Comparison of ENCODE assay signal across 16 cellular contexts in the genomic region with DNA sequence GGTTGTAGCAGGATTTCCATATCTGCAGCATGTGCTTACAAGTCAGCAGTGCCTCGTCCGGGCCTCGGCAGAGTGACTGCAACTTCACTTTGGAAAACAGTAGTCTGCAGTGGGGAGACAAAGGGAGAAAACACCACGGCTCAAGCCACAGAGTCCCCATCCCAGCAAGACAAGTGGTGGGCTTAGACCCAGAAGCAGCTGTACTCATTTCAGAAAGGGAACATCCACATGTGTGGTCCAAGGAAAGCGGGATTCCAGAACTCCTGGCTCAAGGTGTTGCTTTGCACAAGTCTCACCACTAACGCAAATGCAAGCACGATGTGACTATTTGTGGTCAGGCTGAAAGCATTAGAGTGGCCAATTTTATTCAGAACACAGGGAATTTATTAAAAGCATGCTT.
A peak's percentile ranks its signal among the peaks of the same experiment; 100 is the strongest.
DNase-seq lines count a peak whose midpoint lies in the region; ATAC-seq and TF ChIP-seq lines count a peak whose summit lies in the region.
"Had no signal": no experiment of that assay in that cellular context is flagged by ENCODE, and none has a peak within 500 bp of the region (broad histone marks: within the 10 kb centered on the region; RNA-seq: fewer than 3 reads in every experiment).

No MANE protein-coding gene starts in this region.

- H2AFZ ChIP-seq in smooth muscle cell (ENCODE audit: low read depth), result no peak overlapping the region

- WGBS in smooth muscle cell (ENCODE audit: low lambda C conversion rate), result 82% methylated on average over 7 of the region's 7 CpGs

- DNase-seq in NCI-H526 (lab: John Stamatoyannopoulos, UW) (peak; percentile 23 to 84), SJCRH30 (peak; percentile 58 to 60), smooth muscle cell (lab: John Stamatoyannopoulos, UW; ENCODE audit: unreplicated experiment) (no peak), HK-2 (ENCODE audit: unreplicated experiment) (no peak)
- DNase-seq in effector CD8-positive, alpha-beta T cell (lab: John Stamatoyannopoulos, UW), result no peak
- DNase-seq: C1 segment of cervical spinal cord; Calu3; CD4-positive, alpha-beta memory T cell; COR-L47; DMS53; DMS79 treated with DMSO at 0.1 percent for 48 hours; GF-D8; H7; HCEC 1CT had no signal

- H3K27ac ChIP-seq in SJCRH30 (no peak overlapping the region; the same call in 1 of the 2 replicates), smooth muscle cell (ENCODE audit: low read depth) (no peak overlapping the region)

- H3K9me3 ChIP-seq in SJCRH30 (replicated peaks) (no peaks in the 10 kb centered on the region), smooth muscle cell (replicated peaks; ENCODE audit: low read depth) (no peaks in the 10 kb centered on the region)

- H3K4me3 Mint-ChIP-seq in brain, result no peak overlapping the region
- H3K4me3 Mint-ChIP-seq: CD4-positive, alpha-beta memory T cell had no signal

- peaks cover 60% of the 10 kb centered on the region for H3K4me1 Mint-ChIP-seq in brain
- H3K4me1 Mint-ChIP-seq: CD4-positive, alpha-beta memory T cell had no signal

- H3K4me1 ChIP-seq in SJCRH30, result peaks cover 15% of the 10 kb centered on the region
- H3K4me1 ChIP-seq in smooth muscle cell (ENCODE audit: low read depth), result peaks cover 24% of the 10 kb centered on the region

- peak overlapping the region; percentile 77 for H3K4me2 ChIP-seq in smooth muscle cell

- H3K36me3 ChIP-seq in SJCRH30, result no peaks in the 10 kb centered on the region
- no peaks in the 10 kb centered on the region for H3K36me3 ChIP-seq in smooth muscle cell (ENCODE audit: low read depth)

- H3K9me3 Mint-ChIP-seq in brain, result no peaks in the 10 kb centered on the region
- H3K9me3 Mint-ChIP-seq: CD4-positive, alpha-beta memory T cell had no signal

- peaks cover 26% of the 10 kb centered on the region for H3K36me3 Mint-ChIP-seq in brain
- H3K36me3 Mint-ChIP-seq: CD4-positive, alpha-beta memory T cell had no signal

- TF ChIP-seq CTCF in brain (conservative IDR thresholded peaks at IDR 0.05) (no peak), smooth muscle cell (IDR thresholded peaks at IDR 0.05; ENCODE audit: borderline replicate concordance, insufficient read depth, poor library complexity, severe bottlenecking) (no peak)

- no peak overlapping the region for H3K9ac ChIP-seq in smooth muscle cell (ENCODE audit: low read depth)

- no peaks in the 10 kb centered on the region for H3K27me3 Mint-ChIP-seq in brain
- H3K27me3 Mint-ChIP-seq: CD4-positive, alpha-beta memory T cell had no signal

- no peak for ATAC-seq in GM21515 (IDR thresholded peaks at IDR 0.05; ENCODE audit: unreplicated experiment)

- no peaks in the 10 kb centered on the region for H3K79me2 ChIP-seq in smooth muscle cell (ENCODE audit: low read depth)

- H3K4me3 ChIP-seq in SJCRH30 (no peak overlapping the region), smooth muscle cell (no peak overlapping the region)

- no peaks in the 10 kb centered on the region for H4K20me1 ChIP-seq in smooth muscle cell (ENCODE audit: low read depth)

- peak overlapping the region in 3 of 5 experiments; percentile 26 to 98 (median 95) for H3K27ac Mint-ChIP-seq in brain
- H3K27ac Mint-ChIP-seq: CD4-positive, alpha-beta memory T cell had no signal

- H3K27me3 ChIP-seq in SJCRH30 (no peaks in the 10 kb centered on the region), smooth muscle cell (ENCODE audit: low read depth) (no peaks in the 10 kb centered on the region)

- peaks cover 6% of the 10 kb centered on the region for H3F3A ChIP-seq in smooth muscle cell (ENCODE audit: low read depth)

Comparison
In these comparisons a context has a peak if more than half of its experiments do, and no peak if none do; other contexts are left out.
1. DNase-seq: peak in NCI-H526 (2 of 2) and SJCRH30 (2 of 2); none in smooth muscle cell (single experiment), HK-2 (single experiment) and effector CD8-positive, alpha-beta T cell (single experiment).